2 cellular contexts compared by ENCODE assay signal in genomic region chr15:75357976-75358673, GRCh38.
TF ChIP-seq lines count a peak whose summit lies in the region.

No MANE protein-coding gene starts in this region.

TF ChIP-seq in HepG2, 621 proteins besides CTCF, POLR2A, EP300 and RAD21:
- no peak for TF ChIP-seq SRY (CRISPR knock-in tag; IDR thresholded peaks at IDR 0.05)
- TF ChIP-seq AGO2 (optimal IDR thresholded peaks at IDR 0.05; ENCODE audit: low read depth, low read length) = peak; percentile 54

TF ChIP-seq in K562, 482 proteins besides CTCF, POLR2A, EP300 and RAD21:
- TF ChIP-seq ZKSCAN1 (IDR thresholded peaks at IDR 0.05; ENCODE audit: low read depth, low read length) (no peak), HMGN3 (IDR thresholded peaks at IDR 0.05; ENCODE audit: borderline replicate concordance, extremely low read depth, insufficient read length, low read depth, low read length) (no peak), AFF1 (IDR thresholded peaks at IDR 0.05; ENCODE audit: low read depth in 1 of 2, partially characterized antibody in 2 of 2) (no peak), POLR2G (IDR thresholded peaks at IDR 0.05; ENCODE audit: low read depth, low read length) (0 out of 2 replicates have a peak, but pooled peaks have one; percentile 38), VEZF1 (CRISPR knock-in tag; IDR thresholded peaks at IDR 0.05) (no peak)
